ENCODE assay signal across 25 cellular contexts in the genomic region with DNA sequence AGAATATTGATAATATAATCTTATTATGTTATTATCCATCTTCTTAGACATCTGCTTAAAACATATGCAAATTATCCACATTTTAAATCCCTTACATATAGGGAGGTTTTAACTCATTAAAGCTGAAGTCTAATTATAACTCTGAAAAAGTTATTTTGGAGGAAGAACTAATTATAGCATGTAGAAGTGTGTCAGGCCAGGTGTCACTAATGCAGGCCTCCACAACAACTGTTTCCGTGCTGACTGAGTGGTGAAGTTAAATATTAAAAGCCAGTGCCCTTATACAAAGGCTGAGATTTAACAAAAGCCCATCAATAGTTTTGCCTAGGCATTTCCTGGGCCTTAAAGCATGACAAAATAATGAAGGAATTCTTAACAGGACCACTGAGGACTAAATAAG.
DNase-seq lines count a peak whose midpoint lies in the region; ATAC-seq and TF ChIP-seq lines count a peak whose summit lies in the region.
"Had no signal": no experiment of that assay in that cellular context is flagged by ENCODE, and none has a peak within 500 bp of the region (broad histone marks: within the 10 kb centered on the region; RNA-seq: fewer than 3 reads in every experiment).

No MANE protein-coding gene starts in this region.

- no peaks in the 10 kb centered on the region for H3K36me3 Mint-ChIP-seq in T-helper 17 cell (ENCODE audit: low read depth)
- H3K36me3 Mint-ChIP-seq: brain; naive thymus-derived CD8-positive, alpha-beta T cell; stimulated activated memory B cell treated with anti-CD40 and anti-IgM and Interleukin-4, amounts not matched to agents 10 μg/mL and 1 μg/mL and 100 μg/mL, for 72 hours had no signal

- H3K4me3 ChIP-seq in MM.1S (ENCODE audit: low read length), result no peak overlapping the region
- H3K4me3 ChIP-seq: BLaER1, pancreas, SK-N-MC, testis had no signal

- no peak overlapping the region; the same call in 1 of the 2 replicates for H3K27ac ChIP-seq in MM.1S (ENCODE audit: low read length)
- H3K27ac ChIP-seq: BLaER1, pancreas, SK-N-MC, testis had no signal

- H4K20me1 ChIP-seq in MM.1S (ENCODE audit: insufficient read depth, low read length), result no peaks in the 10 kb centered on the region
- H4K20me1 ChIP-seq: BLaER1 had no signal

- no peaks in the 10 kb centered on the region for H3K9me2 ChIP-seq in MM.1S (replicated peaks; ENCODE audit: insufficient read depth, low read length)

- no peak for TF ChIP-seq POLR2A in GM18505 (IDR thresholded peaks at IDR 0.05; ENCODE audit: borderline replicate concordance, extremely low read depth, insufficient read depth, insufficient read length)

- peak; percentile 52 for ATAC-seq in GM18517 (IDR thresholded peaks at IDR 0.05; ENCODE audit: unreplicated experiment)
- peak; percentile 69 for ATAC-seq in GM19397 (IDR thresholded peaks at IDR 0.05; ENCODE audit: unreplicated experiment)
- peak; percentile 59 for ATAC-seq in HG02840 (IDR thresholded peaks at IDR 0.05; ENCODE audit: low FRiP score, unreplicated experiment)
- ATAC-seq in T-helper 17 cell, result no peak
- no peak for ATAC-seq in GM19452 (IDR thresholded peaks at IDR 0.05; ENCODE audit: unreplicated experiment)
- no peak for ATAC-seq in GM18505 (IDR thresholded peaks at IDR 0.05; ENCODE audit: unreplicated experiment)
- ATAC-seq: effector memory CD8-positive, alpha-beta T cell; naive thymus-derived CD8-positive, alpha-beta T cell; pancreas; stimulated activated memory B cell treated with anti-CD40 and anti-IgM and Interleukin-4, amounts not matched to agents 10 μg/mL and 1 μg/mL and 100 μg/mL, for 72 hours had no signal

- H3K4me3 Mint-ChIP-seq in T-helper 17 cell, result no peak overlapping the region
- H3K4me3 Mint-ChIP-seq: brain; effector memory CD8-positive, alpha-beta T cell; naive thymus-derived CD8-positive, alpha-beta T cell; stimulated activated memory B cell treated with anti-CD40 and anti-IgM and Interleukin-4, amounts not matched to agents 10 μg/mL and 1 μg/mL and 100 μg/mL, for 72 hours; T-helper 2 cell treated with Interferon-gamma antibody and Interleukin-4, amounts not matched to agents 5 μg/mL and 100 μg/mL, for 36 hours had no signal

- H2AFZ ChIP-seq in MM.1S (ENCODE audit: low read length), result no peak overlapping the region

- H3K27ac Mint-ChIP-seq in T-helper 17 cell, result no peak overlapping the region
- H3K27ac Mint-ChIP-seq: brain; effector memory CD8-positive, alpha-beta T cell; naive thymus-derived CD8-positive, alpha-beta T cell; stimulated activated memory B cell treated with anti-CD40 and anti-IgM and Interleukin-4, amounts not matched to agents 10 μg/mL and 1 μg/mL and 100 μg/mL, for 72 hours; T-helper 2 cell treated with Interferon-gamma antibody and Interleukin-4, amounts not matched to agents 5 μg/mL and 100 μg/mL, for 36 hours had no signal

- H3K4me2 ChIP-seq in MM.1S (ENCODE audit: low read depth, low read length), result 0 out of 2 replicates have a peak overlapping the region, but pooled peaks have one; percentile 7
- H3K4me2 ChIP-seq: BLaER1 had no signal

- H3K36me3 ChIP-seq in MM.1S (replicated peaks; ENCODE audit: insufficient read depth, low read length), result no peaks in the 10 kb centered on the region
- H3K36me3 ChIP-seq: BLaER1, pancreas had no signal

- H3K79me2 ChIP-seq in MM.1S (ENCODE audit: low read length), result no peaks in the 10 kb centered on the region

- DNase-seq in MM.1S, result peak; percentile 47
- DNase-seq in T-helper 17 cell, result no peak
- no peak for DNase-seq in activated CD4-positive, alpha-beta T cell treated with anti-CD3 and anti-CD28 coated beads, Interleukin-2, amount 50 U/mL, for 4 hours
- DNase-seq: activated CD4-positive, alpha-beta T cell treated with anti-CD3 and anti-CD28 coated beads, Interleukin-2, amount 50 U/mL, for 48 hours; activated effector memory CD4-positive, alpha-beta T cell treated with anti-CD3 and anti-CD28 coated beads, Interleukin-2, amount 50 U/mL, for 16 hours; Calu3; effector memory CD8-positive, alpha-beta T cell; mesendoderm; naive thymus-derived CD8-positive, alpha-beta T cell; NCI-H1105; NCI-H2081 treated with DMSO at 0.1 percent for 48 hours; NCI-H446; pancreas; RPMI8226; testis had no signal

- H3K27me3 Mint-ChIP-seq in T-helper 17 cell, result no peaks in the 10 kb centered on the region
- H3K27me3 Mint-ChIP-seq: effector memory CD8-positive, alpha-beta T cell; naive thymus-derived CD8-positive, alpha-beta T cell had no signal

- peaks cover 10% of the 10 kb centered on the region; the same call in 1 of the 2 replicates for H3K4me1 ChIP-seq in MM.1S (ENCODE audit: low read length)
- H3K4me1 ChIP-seq: BLaER1, pancreas, testis had no signal

- H3K9me3 ChIP-seq in MM.1S (replicated peaks; ENCODE audit: insufficient read depth, low read length), result no peaks in the 10 kb centered on the region
- H3K9me3 ChIP-seq in T-helper 17 cell (ENCODE audit: control insufficient read depth, low read length, poor library complexity, severe bottlenecking), result no peaks in the 10 kb centered on the region
- H3K9me3 ChIP-seq: BLaER1, pancreas, testis had no signal

- H3K27me3 ChIP-seq in MM.1S (replicated peaks; ENCODE audit: insufficient read depth, low read length), result no peaks in the 10 kb centered on the region
- H3K27me3 ChIP-seq: BLaER1, pancreas, testis had no signal

- H3K4me1 Mint-ChIP-seq in T-helper 17 cell, result no peaks in the 10 kb centered on the region
- H3K4me1 Mint-ChIP-seq: brain; naive thymus-derived CD8-positive, alpha-beta T cell; stimulated activated memory B cell treated with anti-CD40 and anti-IgM and Interleukin-4, amounts not matched to agents 10 μg/mL and 1 μg/mL and 100 μg/mL, for 72 hours had no signal

- no peak overlapping the region for H3K9ac ChIP-seq in MM.1S (ENCODE audit: low read length)
- H3K9ac ChIP-seq: BLaER1 had no signal

- no peak for TF ChIP-seq CTCF in MM.1S (IDR thresholded peaks at IDR 0.05; ENCODE audit: low read length)

- no peaks in the 10 kb centered on the region for H3F3A ChIP-seq in MM.1S (ENCODE audit: insufficient read depth, low read length)

Comparison
In these comparisons a context has a peak if more than half of its experiments do, and no peak if none do; other contexts are left out.
1. ATAC-seq: peak in GM18517 (single experiment), GM19397 (single experiment) and HG02840 (single experiment); none in T-helper 17 cell (single experiment), GM19452 (single experiment) and GM18505 (single experiment).